ENCODE assay signal across 8 cellular contexts in genomic region chr14:60655898-60656754, GRCh38. TPM values are rescaled to one million over a fixed set of nuclear protein-coding genes. Genes with fewer than 3 reads are reported as not detected.
DNase-seq lines count a peak whose midpoint lies in the region; ATAC-seq and TF ChIP-seq lines count a peak whose summit lies in the region.

No MANE protein-coding gene starts in this region.

- no peaks in the 10 kb centered on the region for H3K36me3 ChIP-seq in colonic mucosa

- peak overlapping the region; percentile 84 for H3K4me3 Mint-ChIP-seq in neural crest cell

- H3K9me3 Mint-ChIP-seq in neural crest cell: no peaks in the 10 kb centered on the region

- no peak overlapping the region for H3K9ac ChIP-seq in colonic mucosa (ENCODE audit: low read depth in 2 of 2, low read length in 2 of 2)

- peaks cover 87% of the 10 kb centered on the region for H3K27me3 ChIP-seq in colonic mucosa

- peaks cover 5% of the 10 kb centered on the region for H3K4me1 ChIP-seq in colonic mucosa

- no peak for ATAC-seq in HG03175 (IDR thresholded peaks at IDR 0.05; ENCODE audit: unreplicated experiment)

- no peaks in the 10 kb centered on the region for H3K36me3 Mint-ChIP-seq in neural crest cell (ENCODE audit: low read depth)

- intact Hi-C loops in colonic mucosa (cut with DNase I): loop anchor here (10.0 kb wide), 1 partner anchor 369 kb away; no protein-coding TSS in a partner anchor

- H3K27ac Mint-ChIP-seq in neural crest cell (ENCODE audit: unreplicated experiment): no peak overlapping the region

- H3K4me1 Mint-ChIP-seq in neural crest cell: peaks cover 49% of the 10 kb centered on the region

- H3K27me3 Mint-ChIP-seq in neural crest cell (ENCODE audit: low read depth): peaks cover 95% of the 10 kb centered on the region

- H3K9me3 ChIP-seq in colonic mucosa: no peaks in the 10 kb centered on the region

- TF ChIP-seq CTCF in GM12864 (IDR thresholded peaks at IDR 0.05; ENCODE audit: low read depth, low read length, missing control alignments): no peak
- no peak for TF ChIP-seq CTCF in colonic mucosa (IDR thresholded peaks at IDR 0.05)
- no peak for TF ChIP-seq CTCF in neural crest cell (conservative IDR thresholded peaks at IDR 0.05)

- H3K4me3 ChIP-seq in GM12864 (ENCODE audit: low read depth, low read length) (peak overlapping the region; percentile 61), colonic mucosa (peak overlapping the region; percentile 65)

- DNase-seq in GM12864 (ENCODE audit: low read depth) (no peak), NCI-H1436 (lab: John Stamatoyannopoulos, UW) (peak; percentile 78), colonic mucosa (no peak), neural crest cell (ENCODE audit: low read depth, low spot score) (no peak), kidney glomerular epithelial cell (lab: John Stamatoyannopoulos, UW) (no peak), RKO (ENCODE audit: low spot score) (no peak), NCI-H345 treated with DMSO at 0.1 percent for 48 hours (lab: John Stamatoyannopoulos, UW; ENCODE audit: unreplicated experiment) (no peak)

- no peak overlapping the region for H3K27ac ChIP-seq in colonic mucosa

RNA-seq across cellular contexts. Expression of gene SIX1, which starts 6.8 kb away (rescaled TPM):
- not detected for total RNA-seq in colonic mucosa
- total RNA-seq in neural crest cell: 0.44 and 0.48 TPM in 2 replicates
